ENCODE assay signal across 25 cellular contexts in genomic region chr1:208929575-208929974, GRCh38.
A peak's percentile ranks its signal among the peaks of the same experiment; 100 is the strongest.
DNase-seq lines count a peak whose midpoint lies in the region; ATAC-seq and TF ChIP-seq lines count a peak whose summit lies in the region.
"Had no signal": no experiment of that assay in that cellular context is flagged by ENCODE, and none has a peak within 500 bp of the region (broad histone marks: within the 10 kb centered on the region; RNA-seq: fewer than 3 reads in every experiment).

No MANE protein-coding gene starts in this region.

- H3K4me1 Mint-ChIP-seq in HFFc6 (ENCODE audit: low read depth) (peaks cover 7% of the 10 kb centered on the region; the same call in 1 of the 2 replicates), nephron progenitor cell (peaks cover 52% of the 10 kb centered on the region), WTC11 (peaks cover 24% of the 10 kb centered on the region)
- H3K4me1 Mint-ChIP-seq: naive thymus-derived CD8-positive, alpha-beta T cell had no signal

- H3K27me3 Mint-ChIP-seq in HFFc6 (ENCODE audit: insufficient read depth) (no peaks in the 10 kb centered on the region), nephron progenitor cell (ENCODE audit: low read depth, poor library complexity) (no peaks in the 10 kb centered on the region), WTC11 (ENCODE audit: low read depth) (no peaks in the 10 kb centered on the region)

- H3K9me3 Mint-ChIP-seq in HFFc6 (peaks cover 47% of the 10 kb centered on the region), nephron progenitor cell (peaks cover 4% of the 10 kb centered on the region), WTC11 (peaks cover 9% of the 10 kb centered on the region)
- H3K9me3 Mint-ChIP-seq: activated T-cell treated with anti-CD3 and anti-CD28 coated beads, Interleukin-2, amount 50 U/mL, for 4 hours had no signal

- POLR2A ChIA-PET in WTC11 (lab: Charles Lee), result no interaction called here

- DNase-seq in AG08396 (ENCODE audit: low spot score) (peak; percentile 35), HFFc6 (peak; percentile 10), astrocyte of the cerebellum (ENCODE audit: low read depth) (peak; percentile 49), fibroblast of mammary gland (ENCODE audit: low read depth) (peak; percentile 79), nephron progenitor cell (no peak), WTC11 (ENCODE audit: low spot score) (no peak)
- no peak for DNase-seq in activated naive CD4-positive, alpha-beta T cell treated with anti-CD3 and anti-CD28 coated beads, Interleukin-2, amount 50 U/mL, for 16 hours
- DNase-seq: activated CD4-positive, alpha-beta T cell treated with anti-CD3 and anti-CD28 coated beads for 1 hour; activated naive CD4-positive, alpha-beta T cell treated with Interleukin-2 at 50 U/mL for 16 hours; activated T-cell treated with anti-CD3 and anti-CD28 coated beads, Interleukin-2, amount 50 U/mL, for 4 hours; amniotic stem cell; Calu3; cerebellar nuclear complex; erythroblast; left colon; naive thymus-derived CD8-positive, alpha-beta T cell; NCI-H187; NCI-H69; ovary; stimulated activated CD4-positive, alpha-beta T cell treated with anti-CD3 and anti-CD28 coated beads, Interleukin-4, amount 100 ng/mL, for 24 hours; stimulated activated naive CD8-positive, alpha-beta T cell treated with anti-CD3 and anti-CD28 coated beads, Interleukin-15, Interleukin-2, amounts not matched to agents 100 U/mL and 50 U/mL, for 24 hours had no signal

- H3K36me3 Mint-ChIP-seq in HFFc6 (ENCODE audit: low read depth) (no peaks in the 10 kb centered on the region; the same call in 1 of the 2 replicates), nephron progenitor cell (ENCODE audit: low read depth) (no peaks in the 10 kb centered on the region), WTC11 (no peaks in the 10 kb centered on the region)
- H3K36me3 Mint-ChIP-seq: naive thymus-derived CD8-positive, alpha-beta T cell had no signal

- TF ChIP-seq CTCF in HFFc6 (IDR thresholded peaks at IDR 0.05) (no peak), astrocyte of the cerebellum (IDR thresholded peaks at IDR 0.05; ENCODE audit: low read depth, low read length, missing control alignments) (no peak), fibroblast of mammary gland (conservative IDR thresholded peaks at IDR 0.05; ENCODE audit: control insufficient read depth, insufficient read depth, low read depth, low read length) (no peak), nephron progenitor cell (IDR thresholded peaks at IDR 0.05) (no peak), WTC11 (IDR thresholded peaks at IDR 0.05) (no peak)

- H3K4me3 ChIP-seq in astrocyte of the cerebellum (ENCODE audit: low read depth, low read length) (no peak overlapping the region), fibroblast of mammary gland (ENCODE audit: control insufficient read depth, low read depth, low read length) (no peak overlapping the region)
- H3K4me3 ChIP-seq: ovary, right atrium auricular region, tibial nerve had no signal

- ATAC-seq in GM19455 (IDR thresholded peaks at IDR 0.05; ENCODE audit: unreplicated experiment) (no peak), WTC11 (no peak)
- ATAC-seq: activated T-cell treated with anti-CD3 and anti-CD28 coated beads, Interleukin-2, amount 50 U/mL, for 4 hours; left colon; naive thymus-derived CD8-positive, alpha-beta T cell; Right ventricle myocardium inferior; stimulated activated naive CD8-positive, alpha-beta T cell treated with anti-CD3 and anti-CD28 coated beads, Interleukin-15, Interleukin-2, amounts not matched to agents 100 U/mL and 50 U/mL, for 24 hours had no signal

- in situ Hi-C loops in astrocyte of the cerebellum (cut with HindIII; ENCODE audit: low sequenced_read_pairs), result no loop called here

- CTCF ChIA-PET in WTC11 (lab: Charles Lee), result no interaction called here

- no peak overlapping the region for H3K27ac Mint-ChIP-seq in HFFc6
- H3K27ac Mint-ChIP-seq in nephron progenitor cell, result no peak overlapping the region
- no peak overlapping the region for H3K27ac Mint-ChIP-seq in WTC11
- H3K27ac Mint-ChIP-seq: naive thymus-derived CD8-positive, alpha-beta T cell had no signal

- H3K4me3 Mint-ChIP-seq in HFFc6 (no peak overlapping the region), nephron progenitor cell (no peak overlapping the region), WTC11 (no peak overlapping the region)
- H3K4me3 Mint-ChIP-seq: activated T-cell treated with anti-CD3 and anti-CD28 coated beads, Interleukin-2, amount 50 U/mL, for 4 hours; naive thymus-derived CD8-positive, alpha-beta T cell had no signal

TF ChIP-seq in WTC11, 78 proteins besides CTCF, POLR2A, EP300 and RAD21 (continues in another document):
- TF ChIP-seq TCF7 (CRISPR knock-in tag; IDR thresholded peaks at IDR 0.05; ENCODE audit: low read depth) (no peak), NFATC4 (CRISPR knock-in tag; IDR thresholded peaks at IDR 0.05) (no peak), ZNF532 (CRISPR knock-in tag; IDR thresholded peaks at IDR 0.05; ENCODE audit: borderline replicate concordance) (no peak), TEAD4 (CRISPR knock-in tag; IDR thresholded peaks at IDR 0.05) (no peak), ZNF232 (CRISPR knock-in tag; IDR thresholded peaks at IDR 0.05) (no peak), RELA (CRISPR knock-in tag; IDR thresholded peaks at IDR 0.05; ENCODE audit: borderline replicate concordance) (no peak), E2F1 (CRISPR knock-in tag; IDR thresholded peaks at IDR 0.05) (no peak), E2F4 (CRISPR knock-in tag; IDR thresholded peaks at IDR 0.05; ENCODE audit: borderline replicate concordance, low read depth) (no peak), ATF3 (CRISPR knock-in tag; conservative IDR thresholded peaks at IDR 0.05) (no peak), NR3C1 (CRISPR knock-in tag; conservative IDR thresholded peaks at IDR 0.05; ENCODE audit: low read depth) (no peak)

Comparison
In these comparisons a context has a peak if more than half of its experiments do, and no peak if none do; other contexts are left out.
1. DNase-seq: peak in AG08396 (single experiment), HFFc6 (single experiment), astrocyte of the cerebellum (single experiment) and fibroblast of mammary gland (single experiment); none in activated naive CD4-positive, alpha-beta T cell treated with anti-CD3 and anti-CD28 coated beads, Interleukin-2, amount 50 U/mL, for 16 hours (single experiment), nephron progenitor cell (single experiment) and WTC11 (single experiment).